8 cellular contexts compared by ENCODE assay signal in genomic region chr4:128600996-128601857, GRCh38.
A peak's percentile ranks its signal among the peaks of the same experiment; 100 is the strongest.
DNase-seq lines count a peak whose midpoint lies in the region; ATAC-seq and TF ChIP-seq lines count a peak whose summit lies in the region.

No MANE protein-coding gene starts in this region.

- H3K36me3 ChIP-seq in mesodermal cell (ENCODE audit: control insufficient read depth, insufficient read depth, low read length): no peaks in the 10 kb centered on the region

- H3K9me3 ChIP-seq in mesodermal cell (ENCODE audit: control insufficient read depth, low read length): no peaks in the 10 kb centered on the region

- no peaks in the 10 kb centered on the region for H3K9me3 Mint-ChIP-seq in activated naive CD4-positive, alpha-beta T cell treated with anti-CD3 and anti-CD28 coated beads for 36 hours
- peaks cover 2 to 3% of the 10 kb centered on the region in 2 donors for H3K9me3 Mint-ChIP-seq in stimulated activated naive B cell treated with anti-CD40 and anti-IgM and Interleukin-4, amounts not matched to agents 10 μg/mL and 1 μg/mL and 100 μg/mL, for 72 hours

- H3K27ac Mint-ChIP-seq in activated naive CD4-positive, alpha-beta T cell treated with anti-CD3 and anti-CD28 coated beads for 36 hours: no peak overlapping the region
- no peak overlapping the region for H3K27ac Mint-ChIP-seq in stimulated activated naive B cell treated with anti-CD40 and anti-IgM and Interleukin-4, amounts not matched to agents 10 μg/mL and 1 μg/mL and 100 μg/mL, for 72 hours

- no peak for TF ChIP-seq CTCF in GM10266 (IDR thresholded peaks at IDR 0.05; ENCODE audit: control insufficient read depth, insufficient read depth, low read depth, missing control alignments)

- H3K4me3 Mint-ChIP-seq in activated naive CD4-positive, alpha-beta T cell treated with anti-CD3 and anti-CD28 coated beads for 36 hours: no peak overlapping the region
- H3K4me3 Mint-ChIP-seq in stimulated activated naive B cell treated with anti-CD40 and anti-IgM and Interleukin-4, amounts not matched to agents 10 μg/mL and 1 μg/mL and 100 μg/mL, for 72 hours: no peak overlapping the region

- H3K4me1 Mint-ChIP-seq in activated naive CD4-positive, alpha-beta T cell treated with anti-CD3 and anti-CD28 coated beads for 36 hours (ENCODE audit: low read depth): no peaks in the 10 kb centered on the region
- H3K4me1 Mint-ChIP-seq in stimulated activated naive B cell treated with anti-CD40 and anti-IgM and Interleukin-4, amounts not matched to agents 10 μg/mL and 1 μg/mL and 100 μg/mL, for 72 hours: peaks cover 2 to 3% of the 10 kb centered on the region in 2 donors

- H3K4me3 ChIP-seq in mesodermal cell (ENCODE audit: extremely low read depth, insufficient read depth, low read length, poor library complexity, severe bottlenecking): no peak overlapping the region

- H3K4me1 ChIP-seq in mesodermal cell (ENCODE audit: control insufficient read depth, insufficient read depth, low read length, poor library complexity, severe bottlenecking): peaks cover 21% of the 10 kb centered on the region

- no peaks in the 10 kb centered on the region for H3K36me3 Mint-ChIP-seq in activated naive CD4-positive, alpha-beta T cell treated with anti-CD3 and anti-CD28 coated beads for 36 hours (ENCODE audit: low read depth)
- no peaks in the 10 kb centered on the region for H3K36me3 Mint-ChIP-seq in stimulated activated naive B cell treated with anti-CD40 and anti-IgM and Interleukin-4, amounts not matched to agents 10 μg/mL and 1 μg/mL and 100 μg/mL, for 72 hours

- CTCF ChIA-PET in activated naive CD4-positive, alpha-beta T cell treated with anti-CD3 and anti-CD28 coated beads for 36 hours (lab: Charles Lee): interaction anchor here (1.5 kb wide), 1 partner anchor 27 kb away, joined by 5 read pairs; no protein-coding TSS in a partner anchor

- peak; percentile 93 for DNase-seq in EH (ENCODE audit: low read depth)
- peak; percentile 51 for DNase-seq in NCI-H2227 (lab: John Stamatoyannopoulos, UW; ENCODE audit: unreplicated experiment)
- DNase-seq in dermis microvascular lymphatic vessel endothelial cell (ENCODE audit: low read depth in 2 of 2): peak; percentile 88 to 98
- no peak for DNase-seq in activated naive CD4-positive, alpha-beta T cell treated with anti-CD3 and anti-CD28 coated beads for 36 hours
- no peak for DNase-seq in stimulated activated naive B cell treated with anti-CD40 and anti-IgM and Interleukin-4, amounts not matched to agents 10 μg/mL and 1 μg/mL and 100 μg/mL, for 72 hours
- no peak for DNase-seq in GM10266 (ENCODE audit: extremely low spot score)

- peaks cover 11% of the 10 kb centered on the region for H3K27me3 Mint-ChIP-seq in activated naive CD4-positive, alpha-beta T cell treated with anti-CD3 and anti-CD28 coated beads for 36 hours (ENCODE audit: low read depth)
- peaks cover 9 to 10% of the 10 kb centered on the region in 2 donors for H3K27me3 Mint-ChIP-seq in stimulated activated naive B cell treated with anti-CD40 and anti-IgM and Interleukin-4, amounts not matched to agents 10 μg/mL and 1 μg/mL and 100 μg/mL, for 72 hours

- intact Hi-C loops in activated naive CD4-positive, alpha-beta T cell treated with anti-CD3 and anti-CD28 coated beads for 36 hours (cut with micrococcal nuclease): no loop called here

- no peak for ATAC-seq in stimulated activated naive B cell treated with anti-CD40 and anti-IgM and Interleukin-4, amounts not matched to agents 10 μg/mL and 1 μg/mL and 100 μg/mL, for 72 hours (replicated peaks)
- no peak for ATAC-seq in GM18870 (IDR thresholded peaks at IDR 0.05; ENCODE audit: unreplicated experiment)

- WGBS in mesodermal cell (ENCODE audit: insufficient coverage in 2 of 2), 2 experiments: 74 to 77% methylated on average over 9 to 12 of the region's 14 CpGs

- peak overlapping the region; percentile 60 for H3K27ac ChIP-seq in mesodermal cell (ENCODE audit: low read depth, low read length, severe bottlenecking)

Comparison
In these comparisons a context has a peak if more than half of its experiments do, and no peak if none do; other contexts are left out.
1. DNase-seq: peak in EH (single experiment), NCI-H2227 (single experiment) and dermis microvascular lymphatic vessel endothelial cell (2 of 2); none in activated naive CD4-positive, alpha-beta T cell treated with anti-CD3 and anti-CD28 coated beads for 36 hours (single experiment), stimulated activated naive B cell treated with anti-CD40 and anti-IgM and Interleukin-4, amounts not matched to agents 10 μg/mL and 1 μg/mL and 100 μg/mL, for 72 hours (single experiment) and GM10266 (single experiment).